ENCODE assay signal across 14 cellular contexts in genomic region chr9:82332774-82333152, GRCh38.
DNase-seq lines count a peak whose midpoint lies in the region; ATAC-seq and TF ChIP-seq lines count a peak whose summit lies in the region.
"Had no signal": no experiment of that assay in that cellular context is flagged by ENCODE, and none has a peak within 500 bp of the region (broad histone marks: within the 10 kb centered on the region; RNA-seq: fewer than 3 reads in every experiment).

No MANE protein-coding gene starts in this region.

- intact Hi-C loops in tibial artery (cut with DNase I; ENCODE audit: low total_unique reads), result no loop called here

- H3K27me3 Mint-ChIP-seq in activated T-helper 17 cell treated with anti-CD3 and anti-CD28 coated beads, Interleukin-2, amount 50 U/mL, for 72 hours, result no peaks in the 10 kb centered on the region
- H3K27me3 Mint-ChIP-seq: activated CD4-positive, alpha-beta T cell treated with anti-CD3 and anti-CD28 coated beads, Interleukin-2, amount 10 ng/mL, durations not matched to agents 24 days and 14 days; CD8-positive, alpha-beta memory T cell; T-cell had no signal

- no peak for TF ChIP-seq CTCF in tibial artery (IDR thresholded peaks at IDR 0.05)

- no peaks in the 10 kb centered on the region for H3K9me3 ChIP-seq in tibial artery

- H3K36me3 ChIP-seq in tibial artery, result no peaks in the 10 kb centered on the region
- H3K36me3 ChIP-seq: neural progenitor cell, spleen had no signal

- H3K36me3 Mint-ChIP-seq in activated T-helper 17 cell treated with anti-CD3 and anti-CD28 coated beads, Interleukin-2, amount 50 U/mL, for 72 hours (ENCODE audit: low read depth), result no peaks in the 10 kb centered on the region
- H3K36me3 Mint-ChIP-seq: CD8-positive, alpha-beta memory T cell; neural progenitor cell; T-cell had no signal

- H3K27me3 ChIP-seq in tibial artery, result no peaks in the 10 kb centered on the region
- H3K27me3 ChIP-seq: neural progenitor cell, spleen had no signal

- ATAC-seq in esophagus mucosa, result peak; percentile 66
- ATAC-seq in GM18517 (IDR thresholded peaks at IDR 0.05; ENCODE audit: unreplicated experiment), result no peak
- ATAC-seq in activated T-helper 17 cell treated with anti-CD3 and anti-CD28 coated beads, Interleukin-2, amount 50 U/mL, for 72 hours (replicated peaks), result no peak
- ATAC-seq: T-cell had no signal

- H3K9me3 Mint-ChIP-seq in activated T-helper 17 cell treated with anti-CD3 and anti-CD28 coated beads, Interleukin-2, amount 50 U/mL, for 72 hours, result peaks cover 9% of the 10 kb centered on the region
- H3K9me3 Mint-ChIP-seq: activated CD4-positive, alpha-beta T cell treated with anti-CD3 and anti-CD28 coated beads, Interleukin-2, amount 10 ng/mL, durations not matched to agents 24 days and 14 days had no signal

- no peak overlapping the region for H3K4me3 ChIP-seq in tibial artery
- H3K4me3 ChIP-seq: neural progenitor cell, spleen had no signal

- H3K27ac ChIP-seq in tibial artery, result no peak overlapping the region
- H3K27ac ChIP-seq: neural progenitor cell, spleen had no signal

- no peak overlapping the region for H3K4me3 Mint-ChIP-seq in activated T-helper 17 cell treated with anti-CD3 and anti-CD28 coated beads, Interleukin-2, amount 50 U/mL, for 72 hours
- H3K4me3 Mint-ChIP-seq: activated CD4-positive, alpha-beta T cell treated with anti-CD3 and anti-CD28 coated beads, Interleukin-2, amount 10 ng/mL, durations not matched to agents 24 days and 14 days; activated T-helper 1 cell treated with anti-CD3 and anti-CD28 coated beads, Interleukin-12 subunit alpha, Interleukin-12 subunit beta, Interleukin-2, Interleukin-4 antibody, amounts not matched to agents 30 ng/mL and 10 ng/mL and 1 ng/mL, durations not matched to agents 14 hours and 24 hours and 36 hours; CD8-positive, alpha-beta memory T cell; neural progenitor cell; T-cell had no signal

- DNase-seq in HK-2 (ENCODE audit: unreplicated experiment), result peak; percentile 21
- peak; percentile 79 for DNase-seq in NCI-H748 treated with DMSO at 0.1 percent for 48 hours (lab: John Stamatoyannopoulos, UW)
- peak; percentile 54 for DNase-seq in renal cortical epithelial cell (ENCODE audit: low read depth)
- no peak for DNase-seq in tibial artery
- DNase-seq: activated CD4-positive, alpha-beta T cell treated with anti-CD3 and anti-CD28 coated beads, Interleukin-2, amount 10 ng/mL, durations not matched to agents 24 days and 14 days; CD8-positive, alpha-beta memory T cell; KG1; spleen; T-cell had no signal

- no peak overlapping the region for H3K27ac Mint-ChIP-seq in activated T-helper 17 cell treated with anti-CD3 and anti-CD28 coated beads, Interleukin-2, amount 50 U/mL, for 72 hours
- H3K27ac Mint-ChIP-seq: activated CD4-positive, alpha-beta T cell treated with anti-CD3 and anti-CD28 coated beads, Interleukin-2, amount 10 ng/mL, durations not matched to agents 24 days and 14 days; activated T-helper 1 cell treated with anti-CD3 and anti-CD28 coated beads, Interleukin-12 subunit alpha, Interleukin-12 subunit beta, Interleukin-2, Interleukin-4 antibody, amounts not matched to agents 30 ng/mL and 10 ng/mL and 1 ng/mL, durations not matched to agents 14 hours and 24 hours and 36 hours; CD8-positive, alpha-beta memory T cell; neural progenitor cell; T-cell had no signal

- no peaks in the 10 kb centered on the region for H3K4me1 Mint-ChIP-seq in activated T-helper 17 cell treated with anti-CD3 and anti-CD28 coated beads, Interleukin-2, amount 50 U/mL, for 72 hours
- H3K4me1 Mint-ChIP-seq: activated CD4-positive, alpha-beta T cell treated with anti-CD3 and anti-CD28 coated beads, Interleukin-2, amount 10 ng/mL, durations not matched to agents 24 days and 14 days; CD8-positive, alpha-beta memory T cell; neural progenitor cell; T-cell had no signal

- H3K4me1 ChIP-seq in tibial artery, result no peaks in the 10 kb centered on the region
- H3K4me1 ChIP-seq: neural progenitor cell, spleen had no signal

Comparison
In these comparisons a context has a peak if more than half of its experiments do, and no peak if none do; other contexts are left out.
1. DNase-seq: peak in HK-2 (single experiment), NCI-H748 treated with DMSO at 0.1 percent for 48 hours (single experiment) and renal cortical epithelial cell (single experiment); none in tibial artery (0 of 2).